Comparison of ENCODE assay signal across 9 cellular contexts in the genomic region with DNA sequence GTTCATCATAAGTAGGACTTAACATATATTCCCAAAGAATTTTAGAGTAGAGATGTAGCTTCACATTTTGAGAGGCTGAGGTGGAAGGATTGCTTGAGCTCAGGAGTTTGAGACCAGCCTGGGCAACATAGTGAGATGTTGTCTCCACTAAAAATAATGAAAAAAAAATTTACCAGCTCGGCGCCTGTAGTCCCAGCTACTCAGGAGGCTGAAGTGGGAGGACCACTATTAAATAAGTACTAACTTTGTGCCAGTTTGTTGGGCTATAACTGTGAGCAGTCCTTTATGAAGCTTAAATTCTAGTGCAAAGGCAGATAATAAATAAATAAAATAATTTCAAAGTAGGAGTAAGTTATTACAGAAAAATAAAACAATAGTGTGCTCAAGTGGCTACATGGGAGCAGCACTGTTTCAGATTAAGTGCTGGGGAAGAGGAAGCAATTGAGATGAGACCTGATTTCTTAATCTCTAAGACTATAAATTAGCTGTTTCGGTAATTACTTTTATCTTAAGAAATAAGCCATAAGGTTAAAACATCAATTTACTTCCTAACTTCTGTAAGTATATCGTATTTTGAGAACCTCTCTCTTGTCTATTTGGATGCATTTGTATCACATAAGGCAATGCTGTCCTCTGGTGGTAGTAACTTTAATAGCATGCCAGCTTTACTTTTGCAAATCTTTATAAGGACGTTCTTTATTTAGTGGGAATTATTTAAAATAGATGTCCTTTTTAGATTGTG.
DNase-seq lines count a peak whose midpoint lies in the region; ATAC-seq and TF ChIP-seq lines count a peak whose summit lies in the region.
"Had no signal": no experiment of that assay in that cellular context is flagged by ENCODE, and none has a peak within 500 bp of the region (broad histone marks: within the 10 kb centered on the region; RNA-seq: fewer than 3 reads in every experiment).

No MANE protein-coding gene starts in this region.

- DNase-seq in AML-193 (lab: John Stamatoyannopoulos, UW), result peak; percentile 32 to 51
- peak; percentile 31 for DNase-seq in GM10266 (ENCODE audit: extremely low spot score)
- peak; percentile 68 for DNase-seq in NCI-H1694 (lab: John Stamatoyannopoulos, UW)
- peak; percentile 50 for DNase-seq in activated CD8-positive, alpha-beta T cell treated with anti-CD3 and anti-CD28 coated beads, Interleukin-2, amount 10 ng/mL, durations not matched to agents 7 days and 5 days
- peak; percentile 70 for DNase-seq in globus pallidus (ENCODE audit: low spot score)
- DNase-seq in pons (ENCODE audit: low spot score), result peak; percentile 86
- DNase-seq in T1000 (lab: John Stamatoyannopoulos, UW), result no peak

- no peak overlapping the region for H3K27ac Mint-ChIP-seq in activated CD8-positive, alpha-beta T cell treated with anti-CD3 and anti-CD28 coated beads, Interleukin-2, amount 10 ng/mL, durations not matched to agents 7 days and 5 days
- H3K27ac Mint-ChIP-seq: T-helper 1 cell treated with Interleukin-12 subunit alpha and Interleukin-12 subunit beta and Interleukin-4 antibody, amounts not matched to agents 30 μg/mL and 1 μg/mL, for 36 hours had no signal

- peak; percentile 87 for TF ChIP-seq CTCF in GM10266 (IDR thresholded peaks at IDR 0.05; ENCODE audit: control insufficient read depth, insufficient read depth, low read depth, missing control alignments)

- no peak overlapping the region for H3K4me3 Mint-ChIP-seq in activated CD8-positive, alpha-beta T cell treated with anti-CD3 and anti-CD28 coated beads, Interleukin-2, amount 10 ng/mL, durations not matched to agents 7 days and 5 days
- H3K4me3 Mint-ChIP-seq: T-helper 1 cell treated with Interleukin-12 subunit alpha and Interleukin-12 subunit beta and Interleukin-4 antibody, amounts not matched to agents 30 μg/mL and 1 μg/mL, for 36 hours had no signal

- H3K4me1 Mint-ChIP-seq in activated CD8-positive, alpha-beta T cell treated with anti-CD3 and anti-CD28 coated beads, Interleukin-2, amount 10 ng/mL, durations not matched to agents 7 days and 5 days (ENCODE audit: low read depth), result peaks cover 5% of the 10 kb centered on the region

- H3K36me3 Mint-ChIP-seq in activated CD8-positive, alpha-beta T cell treated with anti-CD3 and anti-CD28 coated beads, Interleukin-2, amount 10 ng/mL, durations not matched to agents 7 days and 5 days (ENCODE audit: low read depth), result peaks cover 10% of the 10 kb centered on the region

- H3K9me3 Mint-ChIP-seq in activated CD8-positive, alpha-beta T cell treated with anti-CD3 and anti-CD28 coated beads, Interleukin-2, amount 10 ng/mL, durations not matched to agents 7 days and 5 days (ENCODE audit: insufficient read depth), result no peaks in the 10 kb centered on the region
- H3K9me3 Mint-ChIP-seq: T-helper 1 cell treated with Interleukin-12 subunit alpha and Interleukin-12 subunit beta and Interleukin-4 antibody, amounts not matched to agents 30 μg/mL and 1 μg/mL, for 36 hours had no signal

- no peaks in the 10 kb centered on the region for H3K27me3 Mint-ChIP-seq in activated CD8-positive, alpha-beta T cell treated with anti-CD3 and anti-CD28 coated beads, Interleukin-2, amount 10 ng/mL, durations not matched to agents 7 days and 5 days (ENCODE audit: low read depth)

- POLR2A ChIA-PET in activated CD8-positive, alpha-beta T cell treated with anti-CD3 and anti-CD28 coated beads, Interleukin-2, amount 10 ng/mL, durations not matched to agents 7 days and 5 days (lab: Charles Lee), result interaction anchor here (1.0 to 2.0 kb wide), 2 partner anchors 188 to 192 kb away, joined by 3 to 9 read pairs; partner anchors contain the start of gene CEP120

- ATAC-seq in HG02840 (IDR thresholded peaks at IDR 0.05; ENCODE audit: low FRiP score, unreplicated experiment), result peak; percentile 64
- ATAC-seq in activated CD8-positive, alpha-beta T cell treated with anti-CD3 and anti-CD28 coated beads, Interleukin-2, amount 10 ng/mL, durations not matched to agents 7 days and 5 days, result peak; percentile 57

- CTCF ChIA-PET in activated CD8-positive, alpha-beta T cell treated with anti-CD3 and anti-CD28 coated beads, Interleukin-2, amount 10 ng/mL, durations not matched to agents 7 days and 5 days (lab: Charles Lee), result interaction anchor here (0.7 to 4.0 kb wide), 22 partner anchors 8 to 715 kb away, joined by 3 to 37 read pairs (median 4); partner anchors contain the start of genes CEP120 and CSNK1G3
